In the genomic region with DNA sequence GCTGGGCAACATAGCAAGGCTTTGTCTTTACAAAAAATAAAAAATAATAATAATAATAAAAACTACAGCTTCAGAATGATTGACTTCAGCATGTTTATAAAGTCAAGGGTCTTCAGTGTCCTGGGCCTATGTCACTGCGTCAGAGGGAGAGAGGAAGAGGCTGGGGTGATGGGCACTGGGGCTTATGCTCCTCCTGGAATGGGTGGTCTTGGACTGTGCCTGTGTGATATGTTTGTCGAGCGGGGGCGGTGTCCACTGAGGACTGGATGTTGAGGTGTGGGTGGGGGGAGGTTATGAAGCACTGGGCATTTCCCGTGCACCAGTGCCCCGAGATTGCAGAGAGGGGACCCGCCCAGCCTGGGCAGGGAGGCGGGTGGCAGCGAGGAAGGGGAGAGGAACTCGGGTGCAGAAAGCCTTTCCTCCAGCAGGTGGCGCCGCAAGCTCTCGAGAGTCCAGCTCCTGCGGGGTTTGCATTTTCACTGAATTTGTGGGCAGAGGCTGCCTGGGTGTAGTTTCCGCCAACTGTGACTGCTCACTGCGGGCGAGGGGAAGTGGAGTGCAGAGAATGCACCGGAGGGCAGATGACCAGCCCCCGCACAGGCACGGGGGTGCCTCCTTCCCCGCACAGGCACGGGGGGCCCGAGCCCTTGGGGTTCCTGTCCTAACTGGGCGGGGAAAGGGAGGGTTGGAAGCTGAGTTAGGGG, we compare ENCODE assay signal across 1 cellular context.
A peak's percentile ranks its signal among the peaks of the same experiment; 100 is the strongest.
TF ChIP-seq lines count a peak whose summit lies in the region.

No MANE protein-coding gene starts in this region.

TF ChIP-seq in HepG2, 621 proteins besides CTCF, POLR2A, EP300 and RAD21 (continued from another document and continues in another):
- TF ChIP-seq, protein P1, sequence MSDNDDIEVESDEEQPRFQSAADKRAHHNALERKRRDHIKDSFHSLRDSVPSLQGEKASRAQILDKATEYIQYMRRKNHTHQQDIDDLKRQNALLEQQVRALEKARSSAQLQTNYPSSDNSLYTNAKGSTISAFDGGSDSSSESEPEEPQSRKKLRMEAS (IDR thresholded peaks at IDR 0.05) = no peak; the same call in 1 of the 2 replicates
- TF ChIP-seq DMAP1 (CRISPR knock-in tag; IDR thresholded peaks at IDR 0.05) (0 out of 2 replicates have a peak, but pooled peaks have one; percentile 26), RFXAP (CRISPR knock-in tag; IDR thresholded peaks at IDR 0.05; ENCODE audit: borderline replicate concordance) (no peak), MBD4 (IDR thresholded peaks at IDR 0.05; ENCODE audit: borderline replicate concordance, low read length) (no peak), ZSCAN31 (CRISPR knock-in tag; IDR thresholded peaks at IDR 0.05; ENCODE audit: low read depth) (no peak; the same call in 1 of the 2 replicates), ZNF331 (CRISPR knock-in tag; IDR thresholded peaks at IDR 0.05) (peak; percentile 62; the same call in 1 of the 2 replicates), POGZ (CRISPR knock-in tag; IDR thresholded peaks at IDR 0.05) (no peak), ZNF713 (CRISPR knock-in tag; IDR thresholded peaks at IDR 0.05) (0 out of 2 replicates have a peak, but pooled peaks have one; percentile 77), ZNF180 (CRISPR knock-in tag; IDR thresholded peaks at IDR 0.05; ENCODE audit: borderline replicate concordance, low read depth) (no peak), ZNF747 (CRISPR knock-in tag; IDR thresholded peaks at IDR 0.05; ENCODE audit: borderline replicate concordance) (peak; percentile 81), BHLHE40 (IDR thresholded peaks at IDR 0.05; ENCODE audit: low read length) (0 out of 2 replicates have a peak, but pooled peaks have one; percentile 28), SRSF1 (optimal IDR thresholded peaks at IDR 0.05; ENCODE audit: low read depth, low read length) (no peak), KLF16 (CRISPR knock-in tag; IDR thresholded peaks at IDR 0.05) (peak in 1 of 2 experiments; percentile 76; a peak in 2 of 4 replicates), CHD2 (IDR thresholded peaks at IDR 0.05; ENCODE audit: low read depth, low read length) (no peak), ZNF567 (CRISPR knock-in tag; IDR thresholded peaks at IDR 0.05; ENCODE audit: borderline replicate concordance) (peak; percentile 93), AGO2 (optimal IDR thresholded peaks at IDR 0.05; ENCODE audit: low read depth, low read length) (peak; percentile 69), SRSF9 (IDR thresholded peaks at IDR 0.05; ENCODE audit: borderline replicate concordance, insufficient read depth, low read depth, low read length, poor library complexity, severe bottlenecking) (no peak), ZNF451 (CRISPR knock-in tag; IDR thresholded peaks at IDR 0.05) (peak; percentile 66; the same call in 1 of the 2 replicates), PHF8 (CRISPR knock-in tag; IDR thresholded peaks at IDR 0.05) (peak; percentile 38; the same call in 1 of the 2 replicates), ZNF619 (CRISPR knock-in tag; IDR thresholded peaks at IDR 0.05) (no peak; the same call in 1 of the 2 replicates), ZNF354B (CRISPR knock-in tag; IDR thresholded peaks at IDR 0.05) (0 out of 2 replicates have a peak, but pooled peaks have one; percentile 30), ZNF335 (CRISPR knock-in tag; IDR thresholded peaks at IDR 0.05) (no peak; the same call in 1 of the 2 replicates), CBFB (CRISPR knock-in tag; IDR thresholded peaks at IDR 0.05) (0 out of 2 replicates have a peak, but pooled peaks have one; percentile 42), ZNF850 (CRISPR knock-in tag; conservative IDR thresholded peaks at IDR 0.05) (no peak), ZNF232 (CRISPR knock-in tag; IDR thresholded peaks at IDR 0.05; ENCODE audit: borderline replicate concordance) (no peak), SAP130 (CRISPR knock-in tag; IDR thresholded peaks at IDR 0.05; ENCODE audit: low read depth) (peak; percentile 52; the same call in 1 of the 2 replicates), RBM39 (IDR thresholded peaks at IDR 0.05; ENCODE audit: low read depth, low read length, poor library complexity, severe bottlenecking) (peak; percentile 63), ETV5 (CRISPR knock-in tag; IDR thresholded peaks at IDR 0.05; ENCODE audit: borderline replicate concordance) (peak; percentile 42; the same call in 1 of the 2 replicates), ZNF792 (CRISPR knock-in tag; IDR thresholded peaks at IDR 0.05) (0 out of 2 replicates have a peak, but pooled peaks have one; percentile 22), PCBP1 (IDR thresholded peaks at IDR 0.05; ENCODE audit: borderline replicate concordance, low read depth, low read length) (peak; percentile 96), GFI1 (CRISPR knock-in tag; IDR thresholded peaks at IDR 0.05; ENCODE audit: borderline replicate concordance) (peak; percentile 26; the same call in 1 of the 2 replicates), DR1 (CRISPR knock-in tag; IDR thresholded peaks at IDR 0.05) (no peak), ZKSCAN8 (CRISPR knock-in tag; IDR thresholded peaks at IDR 0.05; ENCODE audit: borderline replicate concordance) (peak; percentile 73; the same call in 1 of the 2 replicates), ZNF543 (CRISPR knock-in tag; IDR thresholded peaks at IDR 0.05) (no peak), GATA4 (IDR thresholded peaks at IDR 0.05; ENCODE audit: borderline replicate concordance, low read depth) (no peak), SMAD1 (CRISPR knock-in tag; IDR thresholded peaks at IDR 0.05; ENCODE audit: borderline replicate concordance, low read depth) (no peak), SMC3 (IDR thresholded peaks at IDR 0.05; ENCODE audit: low read length) (peak; percentile 92), TOPORS (CRISPR knock-in tag; IDR thresholded peaks at IDR 0.05) (0 out of 2 replicates have a peak, but pooled peaks have one; percentile 40), HCFC1 (IDR thresholded peaks at IDR 0.05; ENCODE audit: low read depth, low read length) (no peak), ZNF253 (CRISPR knock-in tag; IDR thresholded peaks at IDR 0.05; ENCODE audit: borderline replicate concordance) (no peak), ZNF33A (CRISPR knock-in tag; IDR thresholded peaks at IDR 0.05; ENCODE audit: borderline replicate concordance) (no peak)
- TF ChIP-seq, protein P2, sequence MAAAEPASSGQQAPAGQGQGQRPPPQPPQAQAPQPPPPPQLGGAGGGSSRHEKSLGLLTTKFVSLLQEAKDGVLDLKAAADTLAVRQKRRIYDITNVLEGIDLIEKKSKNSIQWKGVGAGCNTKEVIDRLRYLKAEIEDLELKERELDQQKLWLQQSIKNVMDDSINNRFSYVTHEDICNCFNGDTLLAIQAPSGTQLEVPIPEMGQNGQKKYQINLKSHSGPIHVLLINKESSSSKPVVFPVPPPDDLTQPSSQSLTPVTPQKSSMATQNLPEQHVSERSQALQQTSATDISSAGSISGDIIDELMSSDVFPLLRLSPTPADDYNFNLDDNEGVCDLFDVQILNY (CRISPR knock-in tag; conservative IDR thresholded peaks at IDR 0.05) = 0 out of 2 replicates have a peak, but pooled peaks have one; percentile 27
- TF ChIP-seq, protein P3, sequence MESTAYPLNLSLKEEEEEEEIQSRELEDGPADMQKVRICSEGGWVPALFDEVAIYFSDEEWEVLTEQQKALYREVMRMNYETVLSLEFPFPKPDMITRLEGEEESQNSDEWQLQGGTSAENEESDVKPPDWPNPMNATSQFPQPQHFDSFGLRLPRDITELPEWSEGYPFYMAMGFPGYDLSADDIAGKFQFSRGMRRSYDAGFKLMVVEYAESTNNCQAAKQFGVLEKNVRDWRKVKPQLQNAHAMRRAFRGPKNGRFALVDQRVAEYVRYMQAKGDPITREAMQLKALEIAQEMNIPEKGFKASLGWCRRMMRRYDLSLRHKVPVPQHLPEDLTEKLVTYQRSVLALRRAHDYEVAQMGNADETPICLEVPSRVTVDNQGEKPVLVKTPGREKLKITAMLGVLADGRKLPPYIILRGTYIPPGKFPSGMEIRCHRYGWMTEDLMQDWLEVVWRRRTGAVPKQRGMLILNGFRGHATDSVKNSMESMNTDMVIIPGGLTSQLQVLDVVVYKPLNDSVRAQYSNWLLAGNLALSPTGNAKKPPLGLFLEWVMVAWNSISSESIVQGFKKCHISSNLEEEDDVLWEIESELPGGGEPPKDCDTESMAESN (CRISPR knock-in tag; conservative IDR thresholded peaks at IDR 0.05) = 0 out of 2 replicates have a peak, but pooled peaks have one; percentile 20
- TF ChIP-seq, protein P4, sequence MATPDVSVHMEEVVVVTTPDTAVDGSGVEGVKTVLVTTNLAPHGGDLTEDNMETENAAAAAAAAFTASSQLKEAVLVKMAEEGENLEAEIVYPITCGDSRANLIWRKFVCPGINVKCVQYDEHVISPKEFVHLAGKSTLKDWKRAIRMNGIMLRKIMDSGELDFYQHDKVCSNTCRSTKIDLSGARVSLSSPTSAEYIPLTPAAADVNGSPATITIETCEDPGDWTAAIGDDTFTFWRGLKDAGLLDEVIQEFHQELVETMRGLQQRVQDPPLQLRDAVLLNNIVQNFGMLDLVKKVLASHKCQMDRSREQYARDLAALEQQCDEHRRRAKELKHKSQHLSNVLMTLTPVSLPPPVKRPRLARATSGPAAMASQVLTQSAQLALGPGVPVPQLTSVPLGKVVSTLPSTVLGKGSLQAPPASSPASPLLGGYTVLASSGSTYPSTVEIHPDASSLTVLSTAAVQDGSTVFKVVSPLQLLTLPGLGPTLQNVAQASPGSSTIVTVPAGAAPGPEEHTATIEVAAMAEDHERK (CRISPR knock-in tag; IDR thresholded peaks at IDR 0.05; ENCODE audit: low read depth) = no peak
- TF ChIP-seq, protein P5, sequence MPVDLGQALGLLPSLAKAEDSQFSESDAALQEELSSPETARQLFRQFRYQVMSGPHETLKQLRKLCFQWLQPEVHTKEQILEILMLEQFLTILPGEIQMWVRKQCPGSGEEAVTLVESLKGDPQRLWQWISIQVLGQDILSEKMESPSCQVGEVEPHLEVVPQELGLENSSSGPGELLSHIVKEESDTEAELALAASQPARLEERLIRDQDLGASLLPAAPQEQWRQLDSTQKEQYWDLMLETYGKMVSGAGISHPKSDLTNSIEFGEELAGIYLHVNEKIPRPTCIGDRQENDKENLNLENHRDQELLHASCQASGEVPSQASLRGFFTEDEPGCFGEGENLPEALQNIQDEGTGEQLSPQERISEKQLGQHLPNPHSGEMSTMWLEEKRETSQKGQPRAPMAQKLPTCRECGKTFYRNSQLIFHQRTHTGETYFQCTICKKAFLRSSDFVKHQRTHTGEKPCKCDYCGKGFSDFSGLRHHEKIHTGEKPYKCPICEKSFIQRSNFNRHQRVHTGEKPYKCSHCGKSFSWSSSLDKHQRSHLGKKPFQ (CRISPR knock-in tag; IDR thresholded peaks at IDR 0.05; ENCODE audit: insufficient replicate concordance) = no peak
- TF ChIP-seq, protein P6, sequence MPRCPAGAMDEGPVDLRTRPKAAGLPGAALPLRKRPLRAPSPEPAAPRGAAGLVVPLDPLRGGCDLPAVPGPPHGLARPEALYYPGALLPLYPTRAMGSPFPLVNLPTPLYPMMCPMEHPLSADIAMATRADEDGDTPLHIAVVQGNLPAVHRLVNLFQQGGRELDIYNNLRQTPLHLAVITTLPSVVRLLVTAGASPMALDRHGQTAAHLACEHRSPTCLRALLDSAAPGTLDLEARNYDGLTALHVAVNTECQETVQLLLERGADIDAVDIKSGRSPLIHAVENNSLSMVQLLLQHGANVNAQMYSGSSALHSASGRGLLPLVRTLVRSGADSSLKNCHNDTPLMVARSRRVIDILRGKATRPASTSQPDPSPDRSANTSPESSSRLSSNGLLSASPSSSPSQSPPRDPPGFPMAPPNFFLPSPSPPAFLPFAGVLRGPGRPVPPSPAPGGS (CRISPR knock-in tag; IDR thresholded peaks at IDR 0.05) = no peak
- TF ChIP-seq, protein P7, sequence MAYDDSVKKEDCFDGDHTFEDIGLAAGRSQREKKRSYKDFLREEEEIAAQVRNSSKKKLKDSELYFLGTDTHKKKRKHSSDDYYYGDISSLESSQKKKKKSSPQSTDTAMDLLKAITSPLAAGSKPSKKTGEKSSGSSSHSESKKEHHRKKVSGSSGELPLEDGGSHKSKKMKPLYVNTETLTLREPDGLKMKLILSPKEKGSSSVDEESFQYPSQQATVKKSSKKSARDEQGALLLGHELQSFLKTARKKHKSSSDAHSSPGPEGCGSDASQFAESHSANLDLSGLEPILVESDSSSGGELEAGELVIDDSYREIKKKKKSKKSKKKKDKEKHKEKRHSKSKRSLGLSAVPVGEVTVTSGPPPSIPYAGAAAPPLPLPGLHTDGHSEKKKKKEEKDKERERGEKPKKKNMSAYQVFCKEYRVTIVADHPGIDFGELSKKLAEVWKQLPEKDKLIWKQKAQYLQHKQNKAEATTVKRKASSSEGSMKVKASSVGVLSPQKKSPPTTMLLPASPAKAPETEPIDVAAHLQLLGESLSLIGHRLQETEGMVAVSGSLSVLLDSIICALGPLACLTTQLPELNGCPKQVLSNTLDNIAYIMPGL (CRISPR knock-in tag; IDR thresholded peaks at IDR 0.05; ENCODE audit: borderline replicate concordance in 1 of 2, low read depth in 1 of 2) = peak in 1 of 2 experiments; percentile 72; a peak in 1 of 4 replicates
- TF ChIP-seq, protein P8, sequence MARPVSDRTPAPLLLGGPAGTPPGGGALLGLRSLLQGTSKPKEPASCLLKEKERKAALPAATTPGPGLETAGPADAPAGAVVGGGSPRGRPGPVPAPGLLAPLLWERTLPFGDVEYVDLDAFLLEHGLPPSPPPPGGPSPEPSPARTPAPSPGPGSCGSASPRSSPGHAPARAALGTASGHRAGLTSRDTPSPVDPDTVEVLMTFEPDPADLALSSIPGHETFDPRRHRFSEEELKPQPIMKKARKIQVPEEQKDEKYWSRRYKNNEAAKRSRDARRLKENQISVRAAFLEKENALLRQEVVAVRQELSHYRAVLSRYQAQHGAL (CRISPR knock-in tag; IDR thresholded peaks at IDR 0.05; ENCODE audit: not compliant biosample characterization) = no peak
- TF ChIP-seq, protein P9, sequence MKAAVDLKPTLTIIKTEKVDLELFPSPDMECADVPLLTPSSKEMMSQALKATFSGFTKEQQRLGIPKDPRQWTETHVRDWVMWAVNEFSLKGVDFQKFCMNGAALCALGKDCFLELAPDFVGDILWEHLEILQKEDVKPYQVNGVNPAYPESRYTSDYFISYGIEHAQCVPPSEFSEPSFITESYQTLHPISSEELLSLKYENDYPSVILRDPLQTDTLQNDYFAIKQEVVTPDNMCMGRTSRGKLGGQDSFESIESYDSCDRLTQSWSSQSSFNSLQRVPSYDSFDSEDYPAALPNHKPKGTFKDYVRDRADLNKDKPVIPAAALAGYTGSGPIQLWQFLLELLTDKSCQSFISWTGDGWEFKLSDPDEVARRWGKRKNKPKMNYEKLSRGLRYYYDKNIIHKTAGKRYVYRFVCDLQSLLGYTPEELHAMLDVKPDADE (CRISPR knock-in tag; IDR thresholded peaks at IDR 0.05) = no peak
- TF ChIP-seq, protein P10, sequence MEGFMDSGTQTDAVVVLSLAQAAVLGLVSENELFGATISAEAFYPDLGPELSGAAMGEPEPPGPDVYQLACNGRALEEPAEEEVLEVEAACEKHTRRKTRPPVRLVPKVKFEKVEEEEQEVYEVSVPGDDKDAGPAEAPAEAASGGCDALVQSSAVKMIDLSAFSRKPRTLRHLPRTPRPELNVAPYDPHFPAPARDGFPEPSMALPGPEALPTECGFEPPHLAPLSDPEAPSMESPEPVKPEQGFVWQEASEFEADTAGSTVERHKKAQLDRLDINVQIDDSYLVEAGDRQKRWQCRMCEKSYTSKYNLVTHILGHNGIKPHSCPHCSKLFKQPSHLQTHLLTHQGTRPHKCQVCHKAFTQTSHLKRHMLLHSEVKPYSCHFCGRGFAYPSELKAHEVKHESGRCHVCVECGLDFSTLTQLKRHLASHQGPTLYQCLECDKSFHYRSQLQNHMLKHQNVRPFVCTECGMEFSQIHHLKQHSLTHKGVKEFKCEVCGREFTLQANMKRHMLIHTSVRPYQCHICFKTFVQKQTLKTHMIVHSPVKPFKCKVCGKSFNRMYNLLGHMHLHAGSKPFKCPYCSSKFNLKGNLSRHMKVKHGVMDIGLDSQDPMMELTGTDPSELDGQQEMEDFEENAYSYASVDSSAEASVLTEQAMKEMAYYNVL (CRISPR knock-in tag; IDR thresholded peaks at IDR 0.05; ENCODE audit: borderline replicate concordance) = peak; percentile 45; the same call in 1 of the 2 replicates
